In the genomic region with DNA sequence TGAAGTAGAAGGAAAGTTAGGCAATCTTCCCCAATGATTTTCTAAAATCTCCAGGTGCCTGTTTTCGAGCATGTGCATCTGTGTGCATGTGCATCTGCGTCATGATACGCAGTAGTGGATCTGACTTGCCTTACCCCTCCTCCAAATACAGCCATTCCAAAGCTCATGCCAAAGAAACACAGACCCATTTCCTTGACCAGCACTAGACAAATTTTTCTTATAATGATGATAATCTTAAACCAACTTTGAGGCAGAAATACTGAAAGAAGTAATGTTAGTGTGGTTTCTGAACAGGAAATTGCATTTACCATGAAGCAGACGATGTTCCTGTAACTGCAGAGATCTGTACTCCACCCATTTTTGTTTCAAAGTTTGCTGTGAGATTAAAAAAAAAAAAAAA, we compare ENCODE assay signal across 17 cellular contexts. TPM values are rescaled to one million over a fixed set of nuclear protein-coding genes. Genes with fewer than 3 reads are reported as not detected.
DNase-seq lines count a peak whose midpoint lies in the region; ATAC-seq, FAIRE-seq and TF ChIP-seq lines count a peak whose summit lies in the region.
"Had no signal": no experiment of that assay in that cellular context is flagged by ENCODE, and none has a peak within 500 bp of the region (broad histone marks: within the 10 kb centered on the region; RNA-seq: fewer than 3 reads in every experiment).

No MANE protein-coding gene starts in this region.

- H3K9me3 Mint-ChIP-seq in T-helper 2 cell treated with Interferon-gamma antibody and Interleukin-4, amounts not matched to agents 5 μg/mL and 100 μg/mL, for 36 hours = peaks cover 5% of the 10 kb centered on the region
- H3K9me3 Mint-ChIP-seq in effector memory CD8-positive, alpha-beta T cell = no peaks in the 10 kb centered on the region
- H3K9me3 Mint-ChIP-seq: type B pancreatic cell had no signal

- H3K36me3 ChIP-seq in liver (ENCODE audit: control insufficient read depth in 4 of 4, insufficient read depth in 3 of 4, low read depth in 1 of 4, low read length in 3 of 4) = no peaks in the 10 kb centered on the region
- H3K36me3 ChIP-seq in HepG2 (replicated peaks in 1 of 2; ENCODE audit: control insufficient read depth in 1 of 2, insufficient read depth in 2 of 2, low read length in 2 of 2) = no peaks in the 10 kb centered on the region
- H3K36me3 ChIP-seq in urinary bladder (ENCODE audit: insufficient read depth) = no peaks in the 10 kb centered on the region
- H3K36me3 ChIP-seq: ascending aorta had no signal

- H3K9me3 ChIP-seq in liver (ENCODE audit: control insufficient read depth in 4 of 4, low read length in 3 of 4) (no peaks in the 10 kb centered on the region), HepG2 (ENCODE audit: low read length) (no peaks in the 10 kb centered on the region)
- H3K9me3 ChIP-seq: ascending aorta had no signal

- intact Hi-C loops in HepG2 (cut with micrococcal nuclease; ENCODE audit: unreplicated experiment) = no loop called here

- H3K4me3 Mint-ChIP-seq in T-helper 2 cell treated with Interferon-gamma antibody and Interleukin-4, amounts not matched to agents 5 μg/mL and 100 μg/mL, for 36 hours = peak overlapping the region; percentile 63
- H3K4me3 Mint-ChIP-seq in effector memory CD8-positive, alpha-beta T cell = peak overlapping the region; percentile 45 to 78
- H3K4me3 Mint-ChIP-seq: type B pancreatic cell had no signal

- no peak overlapping the region for H3K4me2 ChIP-seq in HepG2 (ENCODE audit: low read depth, low read length)

- H3K79me2 ChIP-seq in HepG2 (ENCODE audit: insufficient read depth, low read length) = no peaks in the 10 kb centered on the region

- TF ChIP-seq EP300 in HepG2 (IDR thresholded peaks at IDR 0.05; ENCODE audit: low read depth in 2 of 2, low read length in 2 of 2) (no peak), HepG2 (CRISPR knock-in tag; IDR thresholded peaks at IDR 0.05; ENCODE audit: borderline replicate concordance) (no peak)

- no TSS peak for BruUV-seq in HepG2 (replicated peaks; lab: Mats Ljungman, UMichigan)

- H3K27ac ChIP-seq in liver (ENCODE audit: low read depth in 1 of 2, low read length in 2 of 2) (peak overlapping the region; percentile 54 to 66), HepG2 (ENCODE audit: extremely low read length, insufficient read depth, low read length) (no peak overlapping the region), urinary bladder (ENCODE audit: low read depth) (peak overlapping the region; percentile 50)
- H3K27ac ChIP-seq: ascending aorta had no signal

- no peak overlapping the region for H2AFZ ChIP-seq in HepG2 (ENCODE audit: low read length)

- FAIRE-seq in HepG2 (lab: Jason Lieb, UNC) = no peak
- FAIRE-seq: endothelial cell of umbilical vein had no signal

- no peaks in the 10 kb centered on the region for H4K20me1 ChIP-seq in HepG2 (ENCODE audit: insufficient read depth, low read length)

- peak overlapping the region; percentile 90 for H3K27ac Mint-ChIP-seq in T-helper 2 cell treated with Interferon-gamma antibody and Interleukin-4, amounts not matched to agents 5 μg/mL and 100 μg/mL, for 36 hours
- peak overlapping the region; percentile 79 to 98 for H3K27ac Mint-ChIP-seq in effector memory CD8-positive, alpha-beta T cell
- H3K27ac Mint-ChIP-seq: type B pancreatic cell had no signal

- H3K9ac ChIP-seq in liver (ENCODE audit: low read depth in 1 of 2, low read length in 2 of 2) (no peak overlapping the region), HepG2 (ENCODE audit: insufficient read depth, low read depth, low read length) (no peak overlapping the region)

- POLR2A ChIA-PET in HepG2 (lab: Yijun Ruan, JAX) = no interaction called here

- CTCF ChIA-PET in HepG2 (lab: Yijun Ruan, JAX; ENCODE audit: low intra/inter-chr PET ratio, low total read pairs) = no interaction called here

- H3K27me3 Mint-ChIP-seq in T-helper 2 cell treated with Interferon-gamma antibody and Interleukin-4, amounts not matched to agents 5 μg/mL and 100 μg/mL, for 36 hours (ENCODE audit: low read depth) = no peaks in the 10 kb centered on the region
- H3K27me3 Mint-ChIP-seq in effector memory CD8-positive, alpha-beta T cell = no peaks in the 10 kb centered on the region
- H3K27me3 Mint-ChIP-seq: type B pancreatic cell had no signal

- no peaks in the 10 kb centered on the region for H3K27me3 ChIP-seq in liver (ENCODE audit: control insufficient read depth in 4 of 4, insufficient read depth in 4 of 4, low read length in 3 of 4)
- H3K27me3 ChIP-seq in HepG2 (ENCODE audit: control insufficient read depth in 1 of 2, insufficient read depth in 2 of 2, low read length in 2 of 2) = 0 out of 5 replicates have a peak, but pooled peaks cover 0 to 3% of the 10 kb centered on the region in 2 experiments
- H3K27me3 ChIP-seq: ascending aorta had no signal

- 75% methylated on average over 4 of the region's 4 CpGs for WGBS in liver
- WGBS in HepG2 (ENCODE audit: low lambda C conversion rate) = 3% methylated on average over 4 of the region's 4 CpGs
- WGBS in urinary bladder = 80% methylated on average over 4 of the region's 4 CpGs

- H3K4me1 ChIP-seq in liver (ENCODE audit: control insufficient read depth in 4 of 4, insufficient read depth in 4 of 4, low read length in 3 of 4) (no peaks in the 10 kb centered on the region), HepG2 (ENCODE audit: insufficient read depth, low read length) (no peaks in the 10 kb centered on the region), urinary bladder (ENCODE audit: insufficient read depth) (no peaks in the 10 kb centered on the region)
- H3K4me1 ChIP-seq: ascending aorta had no signal

- no peak for TF ChIP-seq POLR2A in HepG2 (IDR thresholded peaks at IDR 0.05; ENCODE audit: insufficient read depth in 1 of 2, low read depth in 2 of 2, low read length in 2 of 2)

- peaks cover 87% of the 10 kb centered on the region for H3K36me3 Mint-ChIP-seq in T-helper 2 cell treated with Interferon-gamma antibody and Interleukin-4, amounts not matched to agents 5 μg/mL and 100 μg/mL, for 36 hours (ENCODE audit: low read depth)
- peaks cover 97% of the 10 kb centered on the region for H3K36me3 Mint-ChIP-seq in effector memory CD8-positive, alpha-beta T cell (ENCODE audit: insufficient read depth)
- H3K36me3 Mint-ChIP-seq: type B pancreatic cell had no signal

- ATAC-seq in HepG2 (no peak), GM18517 (IDR thresholded peaks at IDR 0.05; ENCODE audit: unreplicated experiment) (no peak)
- peak; percentile 61 for ATAC-seq in effector memory CD8-positive, alpha-beta T cell (replicated peaks)

- peaks cover 83% of the 10 kb centered on the region for H3K4me1 Mint-ChIP-seq in T-helper 2 cell treated with Interferon-gamma antibody and Interleukin-4, amounts not matched to agents 5 μg/mL and 100 μg/mL, for 36 hours (ENCODE audit: low read depth)
- H3K4me1 Mint-ChIP-seq in effector memory CD8-positive, alpha-beta T cell (ENCODE audit: low read depth in 2 of 2) = peaks cover 71 to 82% of the 10 kb centered on the region in 2 donors

- H3K4me3 ChIP-seq in liver (ENCODE audit: low read depth in 1 of 3, low read length in 3 of 3) (no peak overlapping the region), HepG2 (replicated peaks in 1 of 3; ENCODE audit: insufficient read depth in 1 of 3, low read depth in 2 of 3, low read length in 3 of 3) (no peak overlapping the region), urinary bladder (ENCODE audit: low read depth, low read length) (no peak overlapping the region)
- H3K4me3 ChIP-seq: ascending aorta had no signal

- in situ Hi-C loops in HepG2 (cut with HindIII; ENCODE audit: extremely low pct_ligation_motif_present, low pct_unique_long_range_greater_than_20kb) = no loop called here

- no peak for TF ChIP-seq RAD21 in liver (IDR thresholded peaks at IDR 0.05)
- TF ChIP-seq RAD21 in HepG2 (CRISPR knock-in tag; IDR thresholded peaks at IDR 0.05) = no peak

- DNase-seq in HepG2 (ENCODE audit: low spot score) (no peak), NCI-H1930 (lab: John Stamatoyannopoulos, UW) (no peak), GM19238 (ENCODE audit: insufficient read length, low spot score) (no peak)
- DNase-seq in T-helper 2 cell treated with Interferon-gamma antibody and Interleukin-4, amounts not matched to agents 5 μg/mL and 100 μg/mL, for 36 hours (ENCODE audit: low spot score) = no peak
- peak in 1 of 3 experiments; percentile 25 for DNase-seq in effector memory CD8-positive, alpha-beta T cell
- DNase-seq: activated CD4-positive, CD25-positive, alpha-beta regulatory T cell; H7; hypothalamus; Karpas-422; retina had no signal

- no peak for TF ChIP-seq CTCF in liver (IDR thresholded peaks at IDR 0.05; ENCODE audit: low read depth, low read length, missing input control)
- TF ChIP-seq CTCF in HepG2 (CRISPR knock-in tag; IDR thresholded peaks at IDR 0.05) = no peak

TF ChIP-seq in liver, 16 proteins besides CTCF, POLR2A, EP300 and RAD21:
- no peak for TF ChIP-seq NR2F2 (IDR thresholded peaks at IDR 0.05)
- TF ChIP-seq YY1 (IDR thresholded peaks at IDR 0.05) = peak; percentile 37

TF ChIP-seq in HepG2, 621 proteins besides CTCF, POLR2A, EP300 and RAD21 (continues in another document):
- no peak for TF ChIP-seq ZKSCAN8 (CRISPR knock-in tag; IDR thresholded peaks at IDR 0.05; ENCODE audit: borderline replicate concordance)

RNA-seq across cellular contexts. Expression of gene CYTIP, which starts 25.7 kb away (rescaled TPM):
- total RNA-seq in liver = 1 to 10 TPM; 2.4 to 5.5 TPM
- polyA plus RNA-seq in liver = 1 to 10 TPM; 1.6 to 1.8 TPM
- total RNA-seq in HepG2 (2016; rRNA removed; fragmentation: Illumina TruSeq; extraction: Trizol) = not detected in 2 replicates
- total RNA-seq in HepG2 (2016; cell fraction: cytosol; rRNA removed; fragmentation: Illumina TruSeq; extraction: Trizol; ENCODE audit: low read depth) = not detected in 2 replicates
- not detected in 2 replicates for total RNA-seq in HepG2 (2016; cell fraction: insoluble cytoplasmic fraction; rRNA removed; fragmentation: Illumina TruSeq; extraction: Trizol)
- total RNA-seq in HepG2 (2016; cell fraction: membrane; rRNA removed; fragmentation: Illumina TruSeq; extraction: Trizol) = not detected in 2 replicates
- not detected in 2 replicates for total RNA-seq in HepG2 (2016; cell fraction: nucleus; rRNA removed; fragmentation: Illumina TruSeq; extraction: Trizol)
- polyA plus RNA-seq in HepG2 (2011; rRNA removed) = not detected in 2 replicates
- polyA plus RNA-seq in HepG2 (2011; cell fraction: cytosol; rRNA removed) = 0.03 TPM in 1 of 2 replicates, not detected in the other
- polyA plus RNA-seq in HepG2 (2011; cell fraction: nucleus; rRNA removed) = not detected in 2 replicates
- polyA plus RNA-seq in HepG2 (2012) = not detected in 2 replicates
- polyA plus RNA-seq in HepG2 (2016; cell fraction: cytosol; fragmentation: Illumina TruSeq; extraction: Trizol; ENCODE audit: low read depth) = not detected in 2 replicates
- not detected in 2 replicates for polyA plus RNA-seq in HepG2 (2016; cell fraction: insoluble cytoplasmic fraction; fragmentation: Illumina TruSeq; extraction: Trizol; ENCODE audit: low read depth)
- not detected in 2 replicates for polyA plus RNA-seq in HepG2 (2016; cell fraction: membrane; fragmentation: Illumina TruSeq; extraction: Trizol; ENCODE audit: low read depth)
- not detected in 2 replicates for polyA plus RNA-seq in HepG2 (2016; cell fraction: nucleus; fragmentation: Illumina TruSeq; extraction: Trizol; ENCODE audit: insufficient read depth, low read depth)
- polyA minus RNA-seq in HepG2 (2011; rRNA and poly(A)+ RNA removed; ENCODE audit: low replicate concordance) = 0.75 TPM in 1 of 2 replicates, not detected in the other
- polyA minus RNA-seq in HepG2 (2011; cell fraction: cytosol; rRNA and poly(A)+ RNA removed) = not detected in 2 replicates
- not detected in 2 replicates for polyA minus RNA-seq in HepG2 (2011; cell fraction: nucleus; rRNA and poly(A)+ RNA removed)
- total RNA-seq in urinary bladder = 3.4 TPM
- polyA plus RNA-seq in urinary bladder = 3.5 TPM
- total RNA-seq: endothelial cell of umbilical vein had no signal
- polyA plus RNA-seq: BJ, endothelial cell of umbilical vein had no signal
